ENCODE assay signal across 1 cellular context in the genomic region with DNA sequence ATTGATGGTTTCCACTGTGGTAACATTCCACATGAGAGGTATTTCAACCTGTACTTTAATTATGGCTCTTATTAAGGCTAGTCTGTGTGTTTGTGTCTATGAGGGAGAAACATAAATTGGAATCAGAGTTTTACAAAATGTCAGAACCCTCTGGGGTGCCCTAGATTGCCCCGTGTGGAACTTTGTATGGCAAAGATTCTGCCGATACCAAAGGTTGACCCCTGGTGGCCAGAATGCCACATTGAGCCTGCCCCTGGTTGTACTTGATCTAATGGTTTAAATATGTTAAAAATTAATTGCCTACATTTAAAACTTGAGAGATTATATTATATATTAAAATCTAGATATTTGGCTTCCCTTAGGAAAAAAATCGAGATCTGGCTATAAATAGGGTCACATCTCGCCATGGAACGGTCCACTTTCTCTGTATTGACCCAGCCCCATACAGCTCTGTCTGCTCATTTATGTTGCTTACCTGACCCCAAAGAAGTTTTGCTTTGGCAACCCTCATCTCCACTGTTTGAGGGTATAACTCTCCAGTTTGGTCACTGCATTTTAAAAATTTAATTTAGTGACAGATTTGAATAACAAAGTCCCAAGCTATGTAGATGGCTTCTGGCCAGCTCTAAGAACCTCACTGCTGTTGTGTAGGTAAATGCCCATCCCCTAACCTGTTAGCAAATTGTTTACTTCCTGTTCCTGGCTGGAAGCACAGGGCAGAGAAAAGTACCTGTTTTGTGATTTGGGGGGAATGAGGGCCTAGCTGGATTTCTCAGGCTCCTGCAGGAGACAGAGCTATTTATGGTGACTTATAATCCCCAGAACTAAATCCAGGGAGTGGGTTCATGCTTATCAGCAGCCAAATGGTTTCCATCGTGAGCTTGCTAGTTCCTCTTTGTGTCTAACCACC.
TF ChIP-seq lines count a peak whose summit lies in the region.

No MANE protein-coding gene starts in this region.

TF ChIP-seq in K562, 482 proteins besides CTCF, POLR2A, EP300 and RAD21 (continued from another document):
- TF ChIP-seq, protein P1, sequence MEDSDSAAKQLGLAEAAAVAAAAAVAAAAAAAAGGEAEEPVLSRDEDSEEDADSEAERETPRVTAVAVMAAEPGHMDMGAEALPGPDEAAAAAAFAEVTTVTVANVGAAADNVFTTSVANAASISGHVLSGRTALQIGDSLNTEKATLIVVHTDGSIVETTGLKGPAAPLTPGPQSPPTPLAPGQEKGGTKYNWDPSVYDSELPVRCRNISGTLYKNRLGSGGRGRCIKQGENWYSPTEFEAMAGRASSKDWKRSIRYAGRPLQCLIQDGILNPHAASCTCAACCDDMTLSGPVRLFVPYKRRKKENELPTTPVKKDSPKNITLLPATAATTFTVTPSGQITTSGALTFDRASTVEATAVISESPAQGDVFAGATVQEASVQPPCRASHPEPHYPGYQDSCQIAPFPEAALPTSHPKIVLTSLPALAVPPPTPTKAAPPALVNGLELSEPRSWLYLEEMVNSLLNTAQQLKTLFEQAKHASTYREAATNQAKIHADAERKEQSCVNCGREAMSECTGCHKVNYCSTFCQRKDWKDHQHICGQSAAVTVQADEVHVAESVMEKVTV (CRISPR knock-in tag; IDR thresholded peaks at IDR 0.05), result peak; percentile 70
- TF ChIP-seq ARID2 (IDR thresholded peaks at IDR 0.05), result no peak
- TF ChIP-seq HNRNPL (IDR thresholded peaks at IDR 0.05; ENCODE audit: low read depth, low read length), result no peak
- TF ChIP-seq KDM1A (IDR thresholded peaks at IDR 0.05), result no peak
- 0 out of 2 replicates have a peak, but pooled peaks have one; percentile 28 for TF ChIP-seq RB1 (IDR thresholded peaks at IDR 0.05; ENCODE audit: low read depth)
- TF ChIP-seq SMAD2 (IDR thresholded peaks at IDR 0.05; ENCODE audit: low read depth, low read length), result no peak
- TF ChIP-seq, protein P2, sequence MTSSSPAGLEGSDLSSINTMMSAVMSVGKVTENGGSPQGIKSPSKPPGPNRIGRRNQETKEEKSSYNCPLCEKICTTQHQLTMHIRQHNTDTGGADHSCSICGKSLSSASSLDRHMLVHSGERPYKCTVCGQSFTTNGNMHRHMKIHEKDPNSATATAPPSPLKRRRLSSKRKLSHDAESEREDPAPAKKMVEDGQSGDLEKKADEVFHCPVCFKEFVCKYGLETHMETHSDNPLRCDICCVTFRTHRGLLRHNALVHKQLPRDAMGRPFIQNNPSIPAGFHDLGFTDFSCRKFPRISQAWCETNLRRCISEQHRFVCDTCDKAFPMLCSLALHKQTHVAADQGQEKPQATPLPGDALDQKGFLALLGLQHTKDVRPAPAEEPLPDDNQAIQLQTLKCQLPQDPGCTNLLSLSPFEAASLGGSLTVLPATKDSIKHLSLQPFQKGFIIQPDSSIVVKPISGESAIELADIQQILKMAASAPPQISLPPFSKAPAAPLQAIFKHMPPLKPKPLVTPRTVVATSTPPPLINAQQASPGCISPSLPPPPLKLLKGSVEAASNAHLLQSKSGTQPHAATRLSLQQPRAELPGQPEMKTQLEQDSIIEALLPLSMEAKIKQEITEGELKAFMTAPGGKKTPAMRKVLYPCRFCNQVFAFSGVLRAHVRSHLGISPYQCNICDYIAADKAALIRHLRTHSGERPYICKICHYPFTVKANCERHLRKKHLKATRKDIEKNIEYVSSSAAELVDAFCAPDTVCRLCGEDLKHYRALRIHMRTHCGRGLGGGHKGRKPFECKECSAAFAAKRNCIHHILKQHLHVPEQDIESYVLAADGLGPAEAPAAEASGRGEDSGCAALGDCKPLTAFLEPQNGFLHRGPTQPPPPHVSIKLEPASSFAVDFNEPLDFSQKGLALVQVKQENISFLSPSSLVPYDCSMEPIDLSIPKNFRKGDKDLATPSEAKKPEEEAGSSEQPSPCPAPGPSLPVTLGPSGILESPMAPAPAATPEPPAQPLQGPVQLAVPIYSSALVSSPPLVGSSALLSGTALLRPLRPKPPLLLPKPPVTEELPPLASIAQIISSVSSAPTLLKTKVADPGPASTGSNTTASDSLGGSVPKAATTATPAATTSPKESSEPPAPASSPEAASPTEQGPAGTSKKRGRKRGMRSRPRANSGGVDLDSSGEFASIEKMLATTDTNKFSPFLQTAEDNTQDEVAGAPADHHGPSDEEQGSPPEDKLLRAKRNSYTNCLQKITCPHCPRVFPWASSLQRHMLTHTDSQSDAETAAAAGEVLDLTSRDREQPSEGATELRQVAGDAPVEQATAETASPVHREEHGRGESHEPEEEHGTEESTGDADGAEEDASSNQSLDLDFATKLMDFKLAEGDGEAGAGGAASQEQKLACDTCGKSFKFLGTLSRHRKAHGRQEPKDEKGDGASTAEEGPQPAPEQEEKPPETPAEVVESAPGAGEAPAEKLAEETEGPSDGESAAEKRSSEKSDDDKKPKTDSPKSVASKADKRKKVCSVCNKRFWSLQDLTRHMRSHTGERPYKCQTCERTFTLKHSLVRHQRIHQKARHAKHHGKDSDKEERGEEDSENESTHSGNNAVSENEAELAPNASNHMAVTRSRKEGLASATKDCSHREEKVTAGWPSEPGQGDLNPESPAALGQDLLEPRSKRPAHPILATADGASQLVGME (CRISPR knock-in tag; IDR thresholded peaks at IDR 0.05), result no peak
- TF ChIP-seq NR2C2 (CRISPR knock-in tag; IDR thresholded peaks at IDR 0.05), result no peak
- no peak for TF ChIP-seq NR2C2 (tag; IDR thresholded peaks at IDR 0.05)
- 0 out of 2 replicates have a peak, but pooled peaks have one; percentile 21 for TF ChIP-seq ZNF589 (CRISPR knock-in tag; IDR thresholded peaks at IDR 0.05; ENCODE audit: low read depth)
- no peak for TF ChIP-seq POLR3G (IDR thresholded peaks at IDR 0.05; ENCODE audit: extremely low read depth, insufficient read length, insufficient replicate concordance)
- peak; percentile 72 to 88; a peak in 3 of 4 replicates for TF ChIP-seq TEAD1 (CRISPR knock-in tag; IDR thresholded peaks at IDR 0.05)
- TF ChIP-seq TEAD2 (tag; IDR thresholded peaks at IDR 0.05), result peak; percentile 47; the same call in 1 of the 2 replicates
- peak; percentile 68 for TF ChIP-seq GATA2 (CRISPR knock-in tag; IDR thresholded peaks at IDR 0.05)
